In the genomic region with DNA sequence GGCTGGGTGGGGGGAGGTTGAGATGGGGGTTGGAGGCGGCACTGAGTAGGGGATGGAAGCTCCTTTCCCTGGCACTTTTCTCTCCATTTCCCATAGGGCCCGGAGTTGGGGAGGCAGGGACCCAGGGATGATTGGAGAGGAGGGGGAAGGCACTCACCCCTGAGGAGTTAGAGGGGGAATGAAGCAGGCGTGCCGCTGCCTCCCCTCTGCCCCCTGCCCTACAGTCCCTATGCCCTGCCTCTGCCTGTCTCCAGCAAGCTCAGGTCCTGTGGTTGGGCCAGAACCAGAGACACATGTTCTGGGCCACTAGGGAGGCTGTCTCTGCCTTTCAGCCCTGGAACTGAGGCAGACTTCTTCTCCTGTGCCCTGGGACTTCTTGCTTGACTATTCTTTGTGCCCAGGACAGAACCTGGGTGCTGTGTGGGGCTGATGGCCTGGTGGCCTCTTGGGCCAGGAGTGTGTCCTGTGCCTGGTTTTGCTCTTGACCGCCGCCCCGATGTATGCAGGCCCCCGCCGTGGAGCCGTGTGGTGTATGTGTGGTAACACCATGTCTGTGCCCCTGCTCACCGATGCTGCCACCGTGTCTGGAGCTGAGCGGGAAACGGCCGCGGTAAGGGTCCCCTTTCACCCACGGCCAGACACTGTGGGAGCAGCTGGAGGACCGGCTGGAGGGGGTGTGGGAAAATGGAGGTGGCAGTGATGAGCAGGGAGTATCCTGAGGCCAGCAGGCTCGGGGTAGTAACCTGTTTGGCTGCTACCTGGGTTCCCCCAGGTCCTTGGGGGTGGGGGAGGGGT, we compare ENCODE assay signal across 8 cellular contexts.
DNase-seq lines count a peak whose midpoint lies in the region; ATAC-seq and TF ChIP-seq lines count a peak whose summit lies in the region.

No MANE protein-coding gene starts in this region.

- peak overlapping the region; percentile 89 for H3K4me3 Mint-ChIP-seq in central memory CD8-positive, alpha-beta T cell

- H3K9me3 Mint-ChIP-seq in central memory CD8-positive, alpha-beta T cell: no peaks in the 10 kb centered on the region

- H3K4me1 ChIP-seq in HUES6 (ENCODE audit: control insufficient read depth, insufficient read depth, low read length): peaks cover 15% of the 10 kb centered on the region
- H3K4me1 ChIP-seq in muscle layer of colon (ENCODE audit: insufficient read depth, low read length): peaks cover 30% of the 10 kb centered on the region

- H3K36me3 ChIP-seq in HUES6 (ENCODE audit: control insufficient read depth, insufficient read depth, low read length) (peaks cover 50% of the 10 kb centered on the region), muscle layer of colon (ENCODE audit: insufficient read depth, low read length) (peaks cover 22% of the 10 kb centered on the region)

- H3K9me3 ChIP-seq in HUES6 (ENCODE audit: control insufficient read depth, insufficient read depth, low read depth, low read length): no peaks in the 10 kb centered on the region
- H3K9me3 ChIP-seq in muscle layer of colon (ENCODE audit: low read length): no peaks in the 10 kb centered on the region

- H3K9ac ChIP-seq in HUES6 (ENCODE audit: low read length): peak overlapping the region; percentile 64
- H3K9ac ChIP-seq in muscle layer of colon (ENCODE audit: low read length): no peak overlapping the region

- POLR2A ChIA-PET in AG04449 (lab: Yijun Ruan, JAX): interaction anchor here (0.5 to 1.5 kb wide), 3 partner anchors 9 to 226 kb away, joined by 3 to 7 read pairs (median 4); a partner anchor contains a TSS

- H3K4me1 Mint-ChIP-seq in central memory CD8-positive, alpha-beta T cell: peaks cover 30% of the 10 kb centered on the region

- DNase-seq in AG04449 (ENCODE audit: low read depth, low spot score) (no peak), germinal center (ENCODE audit: low spot score) (no peak), NCI-H187 (lab: John Stamatoyannopoulos, UW) (no peak), NCI-H748 (lab: John Stamatoyannopoulos, UW; ENCODE audit: unreplicated experiment) (no peak)
- DNase-seq in central memory CD8-positive, alpha-beta T cell (ENCODE audit: low spot score in 2 of 2): no peak
- no peak for DNase-seq in stimulated activated CD8-positive, alpha-beta memory T cell treated with anti-CD3 and anti-CD28 coated beads, Interleukin-4, amount 100 ng/mL, for 48 hours

- H3K27me3 ChIP-seq in HUES6 (ENCODE audit: control insufficient read depth, insufficient read depth, low read length): no peaks in the 10 kb centered on the region
- H3K27me3 ChIP-seq in muscle layer of colon (ENCODE audit: control insufficient read depth in 1 of 2, insufficient read depth in 2 of 2, low read length in 2 of 2): no peaks in the 10 kb centered on the region

- H3K36me3 Mint-ChIP-seq in central memory CD8-positive, alpha-beta T cell (ENCODE audit: insufficient read depth): peaks cover 38% of the 10 kb centered on the region

- H3K27ac Mint-ChIP-seq in central memory CD8-positive, alpha-beta T cell (ENCODE audit: low read depth): peak overlapping the region; percentile 98

- no peaks in the 10 kb centered on the region for H3K27me3 Mint-ChIP-seq in central memory CD8-positive, alpha-beta T cell

- TF ChIP-seq CTCF in AG04449 (IDR thresholded peaks at IDR 0.05; ENCODE audit: insufficient read depth, low read length, missing control alignments): no peak

- no peak for ATAC-seq in central memory CD8-positive, alpha-beta T cell (replicated peaks; ENCODE audit: extremely low read depth, poor library complexity, severe bottlenecking)

- peak overlapping the region; percentile 90 for H3K4me3 ChIP-seq in AG04449 (ENCODE audit: low read depth, low read length)
- H3K4me3 ChIP-seq in HUES6 (ENCODE audit: low read depth, low read length): peak overlapping the region; percentile 83
- peak overlapping the region in 1 of 2 donors; percentile 69 for H3K4me3 ChIP-seq in muscle layer of colon (ENCODE audit: low read depth in 1 of 2, low read length in 2 of 2)

- H3K27ac ChIP-seq in HUES6 (ENCODE audit: low read depth, low read length): no peak overlapping the region
- peak overlapping the region; percentile 19 for H3K27ac ChIP-seq in muscle layer of colon (ENCODE audit: low read depth, low read length)

- CTCF ChIA-PET in AG04449 (lab: Yijun Ruan, JAX): interaction anchor here (0.7 to 1.9 kb wide), 5 partner anchors 8 to 20 kb away, joined by 3 to 10 read pairs (median 3); no protein-coding TSS in a partner anchor
